Comparison of ENCODE assay signal across 21 cellular contexts in the genomic region with DNA sequence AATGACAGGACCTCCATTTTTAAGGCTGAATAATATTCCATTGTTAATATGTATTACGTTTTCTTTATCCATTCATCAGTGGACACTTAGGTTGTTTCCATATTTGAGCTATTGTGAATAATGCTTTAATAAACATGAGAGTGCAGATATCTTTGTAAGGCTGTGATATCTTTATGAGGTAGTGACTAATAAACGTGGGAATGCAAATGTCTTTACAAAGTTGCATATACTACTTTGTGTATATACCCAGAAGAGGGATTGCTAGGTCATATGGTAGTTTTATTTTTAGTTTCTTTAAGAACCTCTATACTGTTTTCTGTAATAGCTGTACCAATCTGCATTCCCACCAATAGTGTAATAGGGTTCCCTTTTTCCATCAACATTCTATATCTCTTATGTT.
DNase-seq lines count a peak whose midpoint lies in the region; ATAC-seq and TF ChIP-seq lines count a peak whose summit lies in the region.
"Had no signal": no experiment of that assay in that cellular context is flagged by ENCODE, and none has a peak within 500 bp of the region (broad histone marks: within the 10 kb centered on the region; RNA-seq: fewer than 3 reads in every experiment).

No MANE protein-coding gene starts in this region.

- H3K4me1 ChIP-seq in IMR-90 (ENCODE audit: control insufficient read depth, insufficient read depth, low read length) (peaks cover 2% of the 10 kb centered on the region; the same call in 1 of the 2 replicates), PC-3 (ENCODE audit: insufficient read depth, low read length) (0 out of 2 replicates have a peak, but pooled peaks cover 3% of the 10 kb centered on the region), smooth muscle cell (ENCODE audit: low read depth) (peaks cover 11% of the 10 kb centered on the region)
- H3K4me1 ChIP-seq: BE2C; BLaER1 treated with 17β-estradiol and CSF1 and Interleukin-3, amounts not matched to agents 10 nM and 100 nM had no signal

- no peaks in the 10 kb centered on the region; the same call in 1 of the 2 replicates for H3K9me1 ChIP-seq in IMR-90 (ENCODE audit: insufficient read depth, low read length)

- no peak overlapping the region for H3K4ac ChIP-seq in IMR-90 (ENCODE audit: low read depth, low read length)

- H2BK20ac ChIP-seq in IMR-90 (ENCODE audit: low read depth, low read length): no peak overlapping the region; the same call in 1 of the 2 replicates

- H3K9ac ChIP-seq in IMR-90 (ENCODE audit: low read depth, low read length) (no peak overlapping the region), PC-3 (ENCODE audit: low read length) (no peak overlapping the region), smooth muscle cell (ENCODE audit: low read depth) (no peak overlapping the region)
- H3K9ac ChIP-seq: BLaER1 treated with 17β-estradiol and CSF1 and Interleukin-3, amounts not matched to agents 10 nM and 100 nM; GM23248 had no signal

- peak overlapping the region; percentile 82 for H2BK5ac ChIP-seq in IMR-90 (ENCODE audit: low read depth, low read length, poor library complexity, severe bottlenecking)

- no TSS peak for BruUV-seq in IMR-90 (replicated peaks; lab: Mats Ljungman, UMichigan)
- no TSS peak for BruUV-seq in PC-3 (replicated peaks; lab: Mats Ljungman, UMichigan)

- DNase-seq in IMR-90 (peak; percentile 49), PC-3 (peak; percentile 31), fibroblast of villous mesenchyme (ENCODE audit: low read depth) (peak; percentile 81), smooth muscle cell (lab: John Stamatoyannopoulos, UW; ENCODE audit: unreplicated experiment) (no peak), NCI-H2081 (lab: John Stamatoyannopoulos, UW) (no peak), SW480 (ENCODE audit: low spot score) (no peak)
- DNase-seq: ACHN; AML-193; BE2C; CD4-positive, alpha-beta T cell; CD8-positive, alpha-beta memory T cell; DMS 273 treated with DMSO at 0.1 percent for 48 hours; DMS79; EL; GDM1; GM23248; H7; HCEC 1CT had no signal

- no peak overlapping the region for H4K5ac ChIP-seq in IMR-90 (ENCODE audit: low read depth, low read length)

- H4K91ac ChIP-seq in IMR-90 (ENCODE audit: insufficient read depth, low read depth, low read length): no peak overlapping the region

- H3K14ac ChIP-seq in IMR-90 (replicated peaks; ENCODE audit: low read depth, low read length): no peak overlapping the region

- H3K79me2 ChIP-seq in PC-3 (ENCODE audit: low read length): no peaks in the 10 kb centered on the region
- no peaks in the 10 kb centered on the region for H3K79me2 ChIP-seq in smooth muscle cell (ENCODE audit: low read depth)

- no peaks in the 10 kb centered on the region for H3F3A ChIP-seq in PC-3 (ENCODE audit: low read length, unreplicated experiment)
- H3F3A ChIP-seq in smooth muscle cell (ENCODE audit: low read depth): no peaks in the 10 kb centered on the region

- H2AFZ ChIP-seq in IMR-90 (replicated peaks; ENCODE audit: low read length, poor library complexity): no peak overlapping the region
- H2AFZ ChIP-seq in PC-3 (ENCODE audit: low read length): no peak overlapping the region
- no peak overlapping the region for H2AFZ ChIP-seq in smooth muscle cell (ENCODE audit: low read depth)
- H2AFZ ChIP-seq: GM23248 had no signal

- peak; percentile 56 for ATAC-seq in IMR-90 (ENCODE audit: low read depth)
- peak; percentile 57 for ATAC-seq in PC-3
- no peak for ATAC-seq in HG02884 (IDR thresholded peaks at IDR 0.05; ENCODE audit: unreplicated experiment)
- ATAC-seq: GM12878 had no signal

- H4K20me1 ChIP-seq in IMR-90 (ENCODE audit: insufficient read depth, low read length): no peaks in the 10 kb centered on the region
- no peaks in the 10 kb centered on the region for H4K20me1 ChIP-seq in PC-3 (ENCODE audit: low read length)
- H4K20me1 ChIP-seq in smooth muscle cell (ENCODE audit: low read depth): peaks cover 5% of the 10 kb centered on the region
- H4K20me1 ChIP-seq: BLaER1 treated with 17β-estradiol and CSF1 and Interleukin-3, amounts not matched to agents 10 nM and 100 nM had no signal

- H3K36me3 ChIP-seq in IMR-90 (ENCODE audit: control insufficient read depth, insufficient read depth, low read length): peaks cover 1% of the 10 kb centered on the region; the same call in 1 of the 2 replicates
- no peaks in the 10 kb centered on the region for H3K36me3 ChIP-seq in PC-3 (ENCODE audit: low read depth, low read length)
- no peaks in the 10 kb centered on the region for H3K36me3 ChIP-seq in smooth muscle cell (ENCODE audit: low read depth)
- H3K36me3 ChIP-seq: BE2C had no signal

- no peaks in the 10 kb centered on the region for H3K27me3 ChIP-seq in IMR-90 (ENCODE audit: control insufficient read depth, insufficient read depth, low read length)
- H3K27me3 ChIP-seq in PC-3 (ENCODE audit: low read length): no peaks in the 10 kb centered on the region
- no peaks in the 10 kb centered on the region for H3K27me3 ChIP-seq in smooth muscle cell (ENCODE audit: low read depth)
- H3K27me3 ChIP-seq: BE2C; BLaER1 treated with 17β-estradiol and CSF1 and Interleukin-3, amounts not matched to agents 10 nM and 100 nM had no signal

- H3K27ac ChIP-seq in IMR-90 (ENCODE audit: insufficient read depth, low read length) (no peak overlapping the region), PC-3 (ENCODE audit: low read length) (no peak overlapping the region), smooth muscle cell (ENCODE audit: low read depth) (no peak overlapping the region)
- H3K27ac ChIP-seq: BLaER1 treated with 17β-estradiol and CSF1 and Interleukin-3, amounts not matched to agents 10 nM and 100 nM; GM23248 had no signal

- POLR2A ChIA-PET in IMR-90 (lab: Charles Lee; ENCODE audit: unreplicated experiment) (no interaction called here), PC-3 (lab: Charles Lee; ENCODE audit: unreplicated experiment) (no interaction called here)

- peaks cover 0 to 10% of the 10 kb centered on the region in 2 experiments; a peak in 2 of 4 replicates for H3K79me1 ChIP-seq in IMR-90 (ENCODE audit: low read depth in 1 of 2, low read length in 2 of 2)

- H3K4me3 ChIP-seq in IMR-90 (ENCODE audit: insufficient read depth, low read depth, low read length) (no peak overlapping the region), PC-3 (ENCODE audit: low read length) (no peak overlapping the region), fibroblast of villous mesenchyme (ENCODE audit: low read depth, low read length) (no peak overlapping the region), smooth muscle cell (no peak overlapping the region)
- H3K4me3 ChIP-seq: BLaER1 treated with 17β-estradiol and CSF1 and Interleukin-3, amounts not matched to agents 10 nM and 100 nM; GM12878; GM23248 had no signal

- H3K9me3 ChIP-seq in IMR-90 (ENCODE audit: control insufficient read depth, insufficient read depth, low read length) (no peaks in the 10 kb centered on the region), PC-3 (ENCODE audit: low read length) (no peaks in the 10 kb centered on the region), smooth muscle cell (replicated peaks; ENCODE audit: low read depth) (no peaks in the 10 kb centered on the region)
- H3K9me3 ChIP-seq: BE2C; BLaER1 treated with 17β-estradiol and CSF1 and Interleukin-3, amounts not matched to agents 10 nM and 100 nM had no signal

- 0 out of 2 replicates have a peak overlapping the region, but pooled peaks have one; percentile 40 for H2AK5ac ChIP-seq in IMR-90 (ENCODE audit: low read depth, low read length)

- in situ Hi-C loops in IMR-90 (cut with MboI; ENCODE audit: low sequenced_read_pairs): no loop called here

- no peak overlapping the region for H3K56ac ChIP-seq in IMR-90 (ENCODE audit: extremely low read depth, insufficient read depth, low read length)

- no peak for TF ChIP-seq POLR2A in IMR-90 (IDR thresholded peaks at IDR 0.05; ENCODE audit: low read depth, low read length)

- no peaks in the 10 kb centered on the region for H3K9me2 ChIP-seq in PC-3 (replicated peaks; ENCODE audit: low read length)

- CTCF ChIA-PET in IMR-90 (lab: Yijun Ruan, JAX) (interaction anchor here (1.0 kb wide), 1 partner anchor 13 kb away, joined by 3 read pairs; no protein-coding TSS in a partner anchor), PC-3 (lab: Charles Lee) (no interaction called here)

- H3K18ac ChIP-seq in IMR-90 (ENCODE audit: low read depth, low read length): no peak overlapping the region

- intact Hi-C loops in IMR-90 (cut with micrococcal nuclease): no loop called here
- intact Hi-C loops in PC-3 (cut with micrococcal nuclease): no loop called here

- H4K8ac ChIP-seq in IMR-90 (ENCODE audit: low read depth in 2 of 2, low read length in 2 of 2): no peak overlapping the region

- dilution Hi-C loops in IMR-90 (cut with HindIII; ENCODE audit: low sequenced_read_pairs, unreplicated experiment): no loop called here

- no peak overlapping the region for H3K23ac ChIP-seq in IMR-90 (ENCODE audit: low read depth, low read length)

- no CpG with 5 or more reads among the region's 2 CpGs for WGBS in IMR-90 (ENCODE audit: extremely low coverage in 2 of 2, insufficient read length in 1 of 2), 2 experiments
- WGBS in smooth muscle cell (ENCODE audit: low lambda C conversion rate): 33% methylated on average over 2 of the region's 2 CpGs

- H3K4me2 ChIP-seq in IMR-90 (ENCODE audit: low read depth, low read length) (no peak overlapping the region), PC-3 (ENCODE audit: low read length) (no peak overlapping the region), smooth muscle cell (peak overlapping the region; percentile 29)
- H3K4me2 ChIP-seq: BLaER1 treated with 17β-estradiol and CSF1 and Interleukin-3, amounts not matched to agents 10 nM and 100 nM had no signal

- no peak overlapping the region; the same call in 2 of the 3 replicates for H2BK15ac ChIP-seq in IMR-90 (ENCODE audit: low read depth, low read length)

- TF ChIP-seq RAD21 in IMR-90 (IDR thresholded peaks at IDR 0.05; ENCODE audit: low read length): no peak

- H2BK120ac ChIP-seq in IMR-90 (ENCODE audit: low read depth, low read length): no peak overlapping the region

- no peak overlapping the region for H2AK9ac ChIP-seq in IMR-90 (replicated peaks; ENCODE audit: low read depth, low read length, poor library complexity)

- TF ChIP-seq CTCF in IMR-90 (conservative IDR thresholded peaks at IDR 0.05; ENCODE audit: low read depth, low read length) (no peak), PC-3 (conservative IDR thresholded peaks at IDR 0.05; ENCODE audit: low read depth, low read length) (no peak), fibroblast of villous mesenchyme (IDR thresholded peaks at IDR 0.05; ENCODE audit: insufficient read depth, low read depth, low read length) (no peak), smooth muscle cell (IDR thresholded peaks at IDR 0.05; ENCODE audit: borderline replicate concordance, insufficient read depth, poor library complexity, severe bottlenecking) (no peak)

TF ChIP-seq in IMR-90, 13 proteins besides CTCF, POLR2A, EP300 and RAD21 (continues in another document):
- no peak for TF ChIP-seq BHLHE40 (IDR thresholded peaks at IDR 0.05; ENCODE audit: low read depth, low read length)
- no peak for TF ChIP-seq MAFK (IDR thresholded peaks at IDR 0.05; ENCODE audit: low read depth, low read length)
- TF ChIP-seq RFX5 (IDR thresholded peaks at IDR 0.05; ENCODE audit: low read depth, low read length): no peak
- TF ChIP-seq FOS (IDR thresholded peaks at IDR 0.05; ENCODE audit: low read depth, low read length): no peak
- TF ChIP-seq MAZ (IDR thresholded peaks at IDR 0.05; ENCODE audit: borderline replicate concordance, low read depth, low read length): no peak

Comparison
In these comparisons a context has a peak if more than half of its experiments do, and no peak if none do; other contexts are left out.
1. DNase-seq: peak in IMR-90 (single experiment), PC-3 (single experiment) and fibroblast of villous mesenchyme (single experiment); none in smooth muscle cell (single experiment), NCI-H2081 (0 of 2) and SW480 (single experiment).